ENCODE assay signal across 1 cellular context in the genomic region with DNA sequence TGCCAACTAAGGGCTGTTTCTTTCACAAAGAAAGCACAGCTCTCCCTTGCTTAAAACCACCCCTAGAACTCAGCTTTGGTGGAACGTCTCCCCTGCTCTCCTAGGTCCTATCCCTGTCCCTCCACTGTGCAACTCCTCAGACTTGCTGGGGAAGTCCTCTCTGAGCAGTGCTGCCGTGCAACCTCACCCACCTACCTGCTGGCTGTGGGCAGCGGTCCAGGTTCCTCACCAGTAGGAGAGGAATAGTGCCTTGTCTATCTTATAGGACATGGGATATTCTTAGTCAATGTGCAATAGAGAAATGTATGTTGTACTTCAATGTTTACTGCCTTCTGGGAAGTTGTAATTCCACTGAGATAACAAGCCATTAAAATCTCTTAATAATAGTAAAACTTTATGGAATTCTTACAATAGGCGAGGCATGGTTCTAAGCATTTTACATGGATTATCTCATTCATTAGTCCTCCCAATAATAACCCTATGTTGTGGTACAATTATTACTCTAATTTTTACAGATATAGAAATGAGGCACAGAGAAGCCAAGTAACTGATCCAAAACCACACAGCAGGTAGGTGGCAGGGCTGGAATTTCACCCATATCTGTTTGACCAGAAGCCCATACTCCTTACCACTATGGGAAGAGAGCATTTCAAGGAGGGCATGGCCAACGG.
TF ChIP-seq lines count a peak whose summit lies in the region.

No MANE protein-coding gene starts in this region.

TF ChIP-seq in WTC11, 78 proteins besides CTCF, POLR2A, EP300 and RAD21 (continued from another document):
- TF ChIP-seq, protein P1, sequence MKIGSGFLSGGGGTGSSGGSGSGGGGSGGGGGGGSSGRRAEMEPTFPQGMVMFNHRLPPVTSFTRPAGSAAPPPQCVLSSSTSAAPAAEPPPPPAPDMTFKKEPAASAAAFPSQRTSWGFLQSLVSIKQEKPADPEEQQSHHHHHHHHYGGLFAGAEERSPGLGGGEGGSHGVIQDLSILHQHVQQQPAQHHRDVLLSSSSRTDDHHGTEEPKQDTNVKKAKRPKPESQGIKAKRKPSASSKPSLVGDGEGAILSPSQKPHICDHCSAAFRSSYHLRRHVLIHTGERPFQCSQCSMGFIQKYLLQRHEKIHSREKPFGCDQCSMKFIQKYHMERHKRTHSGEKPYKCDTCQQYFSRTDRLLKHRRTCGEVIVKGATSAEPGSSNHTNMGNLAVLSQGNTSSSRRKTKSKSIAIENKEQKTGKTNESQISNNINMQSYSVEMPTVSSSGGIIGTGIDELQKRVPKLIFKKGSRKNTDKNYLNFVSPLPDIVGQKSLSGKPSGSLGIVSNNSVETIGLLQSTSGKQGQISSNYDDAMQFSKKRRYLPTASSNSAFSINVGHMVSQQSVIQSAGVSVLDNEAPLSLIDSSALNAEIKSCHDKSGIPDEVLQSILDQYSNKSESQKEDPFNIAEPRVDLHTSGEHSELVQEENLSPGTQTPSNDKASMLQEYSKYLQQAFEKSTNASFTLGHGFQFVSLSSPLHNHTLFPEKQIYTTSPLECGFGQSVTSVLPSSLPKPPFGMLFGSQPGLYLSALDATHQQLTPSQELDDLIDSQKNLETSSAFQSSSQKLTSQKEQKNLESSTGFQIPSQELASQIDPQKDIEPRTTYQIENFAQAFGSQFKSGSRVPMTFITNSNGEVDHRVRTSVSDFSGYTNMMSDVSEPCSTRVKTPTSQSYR (CRISPR knock-in tag; IDR thresholded peaks at IDR 0.05): no peak
- no peak for TF ChIP-seq ZNF121 (CRISPR knock-in tag; IDR thresholded peaks at IDR 0.05)
- no peak for TF ChIP-seq NR2C2 (CRISPR knock-in tag; IDR thresholded peaks at IDR 0.05)
